In the genomic region with DNA sequence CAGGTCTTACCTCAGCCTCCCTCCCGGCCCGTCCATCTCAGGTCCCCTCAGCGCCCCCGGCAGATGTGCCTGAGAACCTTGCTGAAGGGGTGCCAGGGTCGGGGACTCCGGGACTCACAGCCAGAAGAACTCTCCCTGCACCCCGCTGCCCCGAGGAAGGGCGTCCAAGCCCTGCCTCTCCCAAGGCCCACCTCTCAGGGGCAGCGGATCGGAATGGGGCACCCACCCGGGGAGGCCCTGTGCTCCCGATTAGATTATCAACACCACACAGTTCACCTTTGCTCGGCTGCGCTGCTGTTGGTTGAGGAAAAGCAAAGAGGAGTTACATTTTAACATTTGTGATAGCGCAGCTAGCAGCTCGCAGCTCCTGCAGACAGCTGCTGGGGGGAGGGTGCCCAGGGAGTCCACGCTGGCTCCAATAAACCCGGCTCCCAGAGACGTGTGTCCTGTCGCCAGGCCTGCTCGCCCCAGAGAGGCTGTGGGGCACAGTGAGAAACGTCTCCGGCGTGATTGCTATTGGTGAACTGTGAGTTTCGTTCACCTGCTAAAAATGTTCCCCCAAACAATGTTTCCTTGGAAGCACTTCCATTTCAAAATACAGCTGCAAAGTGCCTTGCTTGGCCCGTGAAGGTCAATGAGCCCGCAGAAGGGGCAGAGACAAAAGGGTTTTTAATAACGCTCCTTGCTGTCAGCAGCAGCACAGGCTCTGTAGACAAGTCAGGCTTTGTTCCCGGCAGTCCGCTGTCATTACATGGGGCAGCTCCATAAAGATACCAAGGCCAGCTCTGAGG, we compare ENCODE assay signal across 12 cellular contexts. TPM values are rescaled to one million over a fixed set of nuclear protein-coding genes. Genes with fewer than 3 reads are reported as not detected.
DNase-seq lines count a peak whose midpoint lies in the region; ATAC-seq and TF ChIP-seq lines count a peak whose summit lies in the region.
"Had no signal": no experiment of that assay in that cellular context is flagged by ENCODE, and none has a peak within 500 bp of the region (broad histone marks: within the 10 kb centered on the region; RNA-seq: fewer than 3 reads in every experiment).

No MANE protein-coding gene starts in this region.

- intact Hi-C loops in lower lobe of right lung (cut with DNase I) (no loop called here), spleen (cut with DNase I; ENCODE audit: low total_unique reads) (no loop called here)

- no peak for ATAC-seq in lower lobe of right lung

- in situ Hi-C loops in ACHN (cut with HindIII; ENCODE audit: low pct_ligation_motif_present, low pct_unique_long_range_greater_than_20kb, low sequenced_read_pairs), result no loop called here

- peak overlapping the region; percentile 77 for H3K27ac ChIP-seq in ectodermal cell (ENCODE audit: insufficient read depth, low read depth, low read length, poor library complexity, severe bottlenecking)
- H3K27ac ChIP-seq in lower lobe of right lung, result no peak overlapping the region
- H3K27ac ChIP-seq in spleen, result no peak overlapping the region
- H3K27ac ChIP-seq: PC-9 had no signal

- H3K36me3 ChIP-seq in ectodermal cell (ENCODE audit: control insufficient read depth, insufficient read depth, low read length) (no peaks in the 10 kb centered on the region), lower lobe of right lung (no peaks in the 10 kb centered on the region), spleen (no peaks in the 10 kb centered on the region)

- no peak for TF ChIP-seq CTCF in lower lobe of right lung (IDR thresholded peaks at IDR 0.05)
- TF ChIP-seq CTCF in spleen (IDR thresholded peaks at IDR 0.05 in 8 of 11, conservative IDR thresholded peaks at IDR 0.05 in 3 of 11), result no peak

- TF ChIP-seq POLR2A in spleen (IDR thresholded peaks at IDR 0.05), result no peak

- peak; percentile 39 for DNase-seq in NCI-H526 treated with DMSO at 0.1 percent for 48 hours (lab: John Stamatoyannopoulos, UW)
- peak; percentile 38 for DNase-seq in lower lobe of right lung
- DNase-seq in spleen, result peak; percentile 51
- no peak for DNase-seq in NCI-H1417 (lab: John Stamatoyannopoulos, UW)
- DNase-seq in ACHN, result no peak
- no peak for DNase-seq in AG20443 (ENCODE audit: low spot score)
- DNase-seq: activated T-cell treated with anti-CD3 and anti-CD28 coated beads, Interleukin-2, amount 50 U/mL, for 48 hours; HCEC 1CT; KG1; NCI-H2171; PC-9 had no signal

- WGBS in ectodermal cell, 2 experiments, result 89 to 91% methylated on average over 31 of the region's 31 CpGs
- 87 to 92% (median 88%) methylated on average over 22 to 31 of the region's 31 CpGs for WGBS in spleen, 5 donors

- H3K4me1 ChIP-seq in ectodermal cell (ENCODE audit: control insufficient read depth, insufficient read depth, low read length) (peaks cover 12% of the 10 kb centered on the region), lower lobe of right lung (peaks cover 13% of the 10 kb centered on the region), spleen (peaks cover 0 to 36% (median 4%) of the 10 kb centered on the region in 6 donors)

- H3K9me3 ChIP-seq in ectodermal cell (ENCODE audit: control insufficient read depth, low read length), result no peaks in the 10 kb centered on the region
- H3K9me3 ChIP-seq in lower lobe of right lung, result no peaks in the 10 kb centered on the region
- no peaks in the 10 kb centered on the region for H3K9me3 ChIP-seq in spleen

- H3K27me3 ChIP-seq in ectodermal cell (ENCODE audit: control insufficient read depth, insufficient read depth, low read length, poor library complexity, severe bottlenecking), result no peaks in the 10 kb centered on the region
- peaks cover 12% of the 10 kb centered on the region for H3K27me3 ChIP-seq in lower lobe of right lung (ENCODE audit: low read depth)
- peaks cover 0 to 54% (median 0%) of the 10 kb centered on the region in 7 donors for H3K27me3 ChIP-seq in spleen (replicated peaks in 1 of 7)

- H3K4me3 ChIP-seq in ectodermal cell (ENCODE audit: insufficient read depth, low read depth, low read length) (no peak overlapping the region), lower lobe of right lung (no peak overlapping the region), spleen (no peak overlapping the region)
- H3K4me3 ChIP-seq: PC-9 had no signal

RNA-seq across cellular contexts. Expression of a gene that starts 18.6 kb away (rescaled TPM):
- not detected for polyA plus RNA-seq in ectodermal cell (2013, experiment 1 of 4)
- polyA plus RNA-seq in ectodermal cell (2013, experiment 2 of 4), result not detected
- 0.05 TPM for polyA plus RNA-seq in ectodermal cell (2013, experiment 3 of 4)
- not detected for polyA plus RNA-seq in ectodermal cell (2013, experiment 4 of 4)
- total RNA-seq in lower lobe of right lung (not detected), spleen (under 1 TPM in 1 of 7 donors, not detected in 6; 0.50 TPM)
- polyA plus RNA-seq in spleen, result under 1 TPM in 1 of 3 donors, not detected in 2; under 0.01 TPM
- total RNA-seq: PC-9 had no signal

RNA-seq across cellular contexts. Expression of a gene that starts 42.4 kb away (rescaled TPM):
- polyA plus RNA-seq in ectodermal cell (2013, experiment 1 of 4), result not detected
- polyA plus RNA-seq in ectodermal cell (2013, experiment 2 of 4), result not detected
- not detected for polyA plus RNA-seq in ectodermal cell (2013, experiment 3 of 4)
- polyA plus RNA-seq in ectodermal cell (2013, experiment 4 of 4), result not detected
- total RNA-seq in lower lobe of right lung, result not detected
- total RNA-seq in spleen, result not detected
- polyA plus RNA-seq in spleen, result not detected
- total RNA-seq: PC-9 had no signal

Comparison
In these comparisons a context has a peak if more than half of its experiments do, and no peak if none do; other contexts are left out.
1. DNase-seq: peak in NCI-H526 treated with DMSO at 0.1 percent for 48 hours (single experiment), lower lobe of right lung (single experiment) and spleen (single experiment); none in NCI-H1417 (0 of 3), ACHN (single experiment) and AG20443 (single experiment).